8 cellular contexts compared by ENCODE assay signal in genomic region chr16:66752379-66752778, GRCh38. TPM values are rescaled to one million over a fixed set of nuclear protein-coding genes. Genes with fewer than 3 reads are reported as not detected.
DNase-seq lines count a peak whose midpoint lies in the region; ATAC-seq, FAIRE-seq and TF ChIP-seq lines count a peak whose summit lies in the region.

No MANE protein-coding gene starts in this region.

- H3K4me3 ChIP-seq in left lung (peak overlapping the region; percentile 92 to 98), thoracic aorta (peak overlapping the region; percentile 81)

- H3K4me3 Mint-ChIP-seq in activated T-cell treated with anti-CD3 and anti-CD28 coated beads, Interleukin-2, amount 50 U/mL, for 24 hours, result peak overlapping the region; percentile 86
- peak overlapping the region; percentile 82 for H3K4me3 Mint-ChIP-seq in activated CD8-positive, alpha-beta T cell treated with anti-CD3 and anti-CD28 coated beads for 36 hours

- intact Hi-C loops in activated CD8-positive, alpha-beta T cell treated with anti-CD3 and anti-CD28 coated beads for 36 hours (cut with micrococcal nuclease), result no loop called here
- intact Hi-C loops in left lung (cut with DNase I), result no loop called here

- no peak for TF ChIP-seq CTCF in activated CD8-positive, alpha-beta T cell treated with anti-CD3 and anti-CD28 coated beads for 36 hours (IDR thresholded peaks at IDR 0.05)
- TF ChIP-seq CTCF in left lung (IDR thresholded peaks at IDR 0.05) (no peak), thoracic aorta (IDR thresholded peaks at IDR 0.05) (no peak)

- POLR2A ChIA-PET in activated CD8-positive, alpha-beta T cell treated with anti-CD3 and anti-CD28 coated beads for 36 hours (lab: Charles Lee), result interaction anchor here (0.6 to 2.3 kb wide), 6 partner anchors 10 to 157 kb away, joined by 3 to 8 read pairs (median 4); no protein-coding TSS in a partner anchor

- no peak for ATAC-seq in activated CD8-positive, alpha-beta T cell treated with anti-CD3 and anti-CD28 coated beads for 36 hours
- peak; percentile 64 for ATAC-seq in left lung
- no peak for ATAC-seq in thoracic aorta (ENCODE audit: insufficient number of reproducible peaks, low FRiP score, low read depth)

- H3K27ac ChIP-seq in left lung (peak overlapping the region; percentile 80 to 88), thoracic aorta (peak overlapping the region in 1 of 2 donors; percentile 83)

- H3K27me3 ChIP-seq in left lung (no peaks in the 10 kb centered on the region), thoracic aorta (replicated peaks; ENCODE audit: insufficient read depth) (no peaks in the 10 kb centered on the region)

- peaks cover 35% of the 10 kb centered on the region for H3K4me1 Mint-ChIP-seq in activated T-cell treated with anti-CD3 and anti-CD28 coated beads, Interleukin-2, amount 50 U/mL, for 24 hours (ENCODE audit: low read depth)
- peaks cover 34% of the 10 kb centered on the region for H3K4me1 Mint-ChIP-seq in activated CD8-positive, alpha-beta T cell treated with anti-CD3 and anti-CD28 coated beads for 36 hours (ENCODE audit: low read depth)

- H3K9me3 ChIP-seq in left lung (no peaks in the 10 kb centered on the region), thoracic aorta (no peaks in the 10 kb centered on the region)

- no peak for DNase-seq in activated T-cell treated with anti-CD3 and anti-CD28 coated beads, Interleukin-2, amount 50 U/mL, for 24 hours
- DNase-seq in activated T-cell treated with anti-CD3 and anti-CD28 coated beads, Interleukin-2, amount 50 U/mL, for 48 hours, result no peak
- DNase-seq in activated CD8-positive, alpha-beta T cell treated with anti-CD3 and anti-CD28 coated beads for 36 hours, result no peak
- DNase-seq in left lung (no peak), thoracic aorta (ENCODE audit: low spot score) (no peak), middle frontal gyrus (ENCODE audit: extremely low spot score, low spot score) (no peak), HTR-8/SVneo (ENCODE audit: insufficient read length, low spot score) (no peak), foreskin melanocyte (no peak)

- peaks cover 20 to 42% of the 10 kb centered on the region in 2 donors for H3K4me1 ChIP-seq in left lung
- peaks cover 15 to 30% of the 10 kb centered on the region in 2 donors for H3K4me1 ChIP-seq in thoracic aorta (ENCODE audit: control insufficient read depth in 1 of 2, low read depth in 2 of 2)

- H3K27me3 Mint-ChIP-seq in activated T-cell treated with anti-CD3 and anti-CD28 coated beads, Interleukin-2, amount 50 U/mL, for 24 hours, result peaks cover 10% of the 10 kb centered on the region
- peaks cover 5% of the 10 kb centered on the region for H3K27me3 Mint-ChIP-seq in activated CD8-positive, alpha-beta T cell treated with anti-CD3 and anti-CD28 coated beads for 36 hours

- H3K27ac Mint-ChIP-seq in activated T-cell treated with anti-CD3 and anti-CD28 coated beads, Interleukin-2, amount 50 U/mL, for 24 hours, result peak overlapping the region; percentile 90
- H3K27ac Mint-ChIP-seq in activated CD8-positive, alpha-beta T cell treated with anti-CD3 and anti-CD28 coated beads for 36 hours, result peak overlapping the region; percentile 78

- no peak for FAIRE-seq in HTR-8/SVneo (lab: Jason Lieb, UNC)

- H3K9me3 Mint-ChIP-seq in activated T-cell treated with anti-CD3 and anti-CD28 coated beads, Interleukin-2, amount 50 U/mL, for 24 hours, result no peaks in the 10 kb centered on the region
- no peaks in the 10 kb centered on the region for H3K9me3 Mint-ChIP-seq in activated CD8-positive, alpha-beta T cell treated with anti-CD3 and anti-CD28 coated beads for 36 hours

- H3K36me3 ChIP-seq in left lung (peaks cover 0 to 20% of the 10 kb centered on the region in 2 donors), thoracic aorta (no peaks in the 10 kb centered on the region)

- CTCF ChIA-PET in activated CD8-positive, alpha-beta T cell treated with anti-CD3 and anti-CD28 coated beads for 36 hours (lab: Charles Lee), result interaction anchor here (0.7 to 3.6 kb wide), 28 partner anchors 9 to 346 kb away, joined by 3 to 25 read pairs (median 5); partner anchors contain the start of genes CMTM4 and NAE1

- peaks cover 31% of the 10 kb centered on the region for H3K36me3 Mint-ChIP-seq in activated T-cell treated with anti-CD3 and anti-CD28 coated beads, Interleukin-2, amount 50 U/mL, for 24 hours (ENCODE audit: low read depth)
- H3K36me3 Mint-ChIP-seq in activated CD8-positive, alpha-beta T cell treated with anti-CD3 and anti-CD28 coated beads for 36 hours (ENCODE audit: low read depth), result peaks cover 13% of the 10 kb centered on the region

RNA-seq across cellular contexts. Expression of gene DYNC1LI2, which starts 1.0 kb away (rescaled TPM):
- total RNA-seq in activated CD8-positive, alpha-beta T cell treated with anti-CD3 and anti-CD28 coated beads for 36 hours, result 10 to 100 TPM; 35.0 to 39.5 TPM
- total RNA-seq in left lung, result 100 to 1,000 TPM; 118 to 141 TPM
- total RNA-seq in thoracic aorta, result 100 to 1,000 TPM; 110 to 200 TPM

RNA-seq across cellular contexts. Expression of gene TERB1, which starts 49.0 kb away (rescaled TPM):
- under 1 TPM in 1 of 2 experiments, not detected in 1; 0.14 TPM for total RNA-seq in activated CD8-positive, alpha-beta T cell treated with anti-CD3 and anti-CD28 coated beads for 36 hours
- total RNA-seq in left lung (not detected), thoracic aorta (not detected)

RNA-seq across cellular contexts. Expression of gene CMTM4, which starts 55.8 kb away (rescaled TPM):
- total RNA-seq in activated CD8-positive, alpha-beta T cell treated with anti-CD3 and anti-CD28 coated beads for 36 hours, result 1 to 10 TPM; 3.2 to 3.5 TPM
- total RNA-seq in left lung (10 to 100 TPM; 64.0 to 72.3 TPM), thoracic aorta (10 to 100 TPM; 12.0 to 25.7 TPM)
